3 cellular contexts compared by ENCODE assay signal in genomic region chr19:23762884-23763711, GRCh38.
TF ChIP-seq lines count a peak whose summit lies in the region.

No MANE protein-coding gene starts in this region.

TF ChIP-seq in liver, 16 proteins besides CTCF, POLR2A, EP300 and RAD21 (continued from another document):
- TF ChIP-seq MAX (IDR thresholded peaks at IDR 0.05): no peak

TF ChIP-seq in HepG2, 621 proteins besides CTCF, POLR2A, EP300 and RAD21:
- TF ChIP-seq ZXDC (CRISPR knock-in tag; IDR thresholded peaks at IDR 0.05) (no peak), KLF13 (CRISPR knock-in tag; IDR thresholded peaks at IDR 0.05) (no peak), PAWR (CRISPR knock-in tag; IDR thresholded peaks at IDR 0.05; ENCODE audit: borderline replicate concordance) (no peak), HIVEP1 (CRISPR knock-in tag; IDR thresholded peaks at IDR 0.05) (no peak), BCL3 (CRISPR knock-in tag; IDR thresholded peaks at IDR 0.05) (no peak), SIX1 (CRISPR knock-in tag; IDR thresholded peaks at IDR 0.05; ENCODE audit: borderline replicate concordance) (no peak), ZNF280B (CRISPR knock-in tag; IDR thresholded peaks at IDR 0.05; ENCODE audit: borderline replicate concordance) (no peak), SNAPC5 (CRISPR knock-in tag; IDR thresholded peaks at IDR 0.05; ENCODE audit: borderline replicate concordance) (no peak), LCORL (IDR thresholded peaks at IDR 0.05) (no peak), LCORL (CRISPR knock-in tag; IDR thresholded peaks at IDR 0.05) (no peak), RELA (CRISPR knock-in tag; IDR thresholded peaks at IDR 0.05) (no peak), KAT7 (CRISPR knock-in tag; IDR thresholded peaks at IDR 0.05; ENCODE audit: borderline replicate concordance) (no peak), HOXA5 (CRISPR knock-in tag; IDR thresholded peaks at IDR 0.05) (no peak), IRF9 (CRISPR knock-in tag; IDR thresholded peaks at IDR 0.05; ENCODE audit: borderline replicate concordance) (no peak), SMARCE1 (IDR thresholded peaks at IDR 0.05; ENCODE audit: borderline replicate concordance) (no peak), ZNF326 (CRISPR knock-in tag; IDR thresholded peaks at IDR 0.05; ENCODE audit: borderline replicate concordance) (no peak)

TF ChIP-seq in WTC11, 78 proteins besides CTCF, POLR2A, EP300 and RAD21 (continued from another document):
- TF ChIP-seq GTF2I (CRISPR knock-in tag; conservative IDR thresholded peaks at IDR 0.05): peak; percentile 87
- TF ChIP-seq E2F1 (CRISPR knock-in tag; IDR thresholded peaks at IDR 0.05): 0 out of 2 replicates have a peak, but pooled peaks have one; percentile 24
- no peak for TF ChIP-seq ZNF512 (CRISPR knock-in tag; IDR thresholded peaks at IDR 0.05; ENCODE audit: borderline replicate concordance)
- 0 out of 2 replicates have a peak, but pooled peaks have one; percentile 14 for TF ChIP-seq FOXK1 (CRISPR knock-in tag; IDR thresholded peaks at IDR 0.05)
- TF ChIP-seq ARID4B (CRISPR knock-in tag; IDR thresholded peaks at IDR 0.05; ENCODE audit: borderline replicate concordance): peak; percentile 35; the same call in 1 of the 2 replicates
- TF ChIP-seq ZNF121 (CRISPR knock-in tag; IDR thresholded peaks at IDR 0.05): peak; percentile 100
- TF ChIP-seq PRDM15 (CRISPR knock-in tag; IDR thresholded peaks at IDR 0.05): no peak
- peak; percentile 78 for TF ChIP-seq SP1 (CRISPR knock-in tag; conservative IDR thresholded peaks at IDR 0.05)
- no peak for TF ChIP-seq TCF7 (CRISPR knock-in tag; IDR thresholded peaks at IDR 0.05; ENCODE audit: low read depth)
- TF ChIP-seq KAT7 (CRISPR knock-in tag; IDR thresholded peaks at IDR 0.05; ENCODE audit: borderline replicate concordance): 0 out of 2 replicates have a peak, but pooled peaks have one; percentile 16
- peak; percentile 44; the same call in 1 of the 2 replicates for TF ChIP-seq MAX (CRISPR knock-in tag; IDR thresholded peaks at IDR 0.05)
- TF ChIP-seq SMAD4 (CRISPR knock-in tag; IDR thresholded peaks at IDR 0.05): no peak
- no peak for TF ChIP-seq ATF6 (CRISPR knock-in tag; IDR thresholded peaks at IDR 0.05)
- TF ChIP-seq TEAD1 (CRISPR knock-in tag; IDR thresholded peaks at IDR 0.05): 0 out of 2 replicates have a peak, but pooled peaks have one; percentile 35
- peak; percentile 70; the same call in 1 of the 2 replicates for TF ChIP-seq E2F5 (CRISPR knock-in tag; IDR thresholded peaks at IDR 0.05)
- 0 out of 2 replicates have a peak, but pooled peaks have one; percentile 19 for TF ChIP-seq FOXP4 (CRISPR knock-in tag; IDR thresholded peaks at IDR 0.05)
- no peak for TF ChIP-seq ZBTB43 (CRISPR knock-in tag; IDR thresholded peaks at IDR 0.05)
- TF ChIP-seq TEAD4 (CRISPR knock-in tag; IDR thresholded peaks at IDR 0.05): peak; percentile 57; the same call in 1 of the 2 replicates
- TF ChIP-seq E2F4 (CRISPR knock-in tag; IDR thresholded peaks at IDR 0.05; ENCODE audit: borderline replicate concordance, low read depth): no peak
- peak; percentile 86 for TF ChIP-seq NFYB (CRISPR knock-in tag; conservative IDR thresholded peaks at IDR 0.05; ENCODE audit: low read depth)
